Comparison of ENCODE assay signal across 11 cellular contexts in genomic region chr19:53545271-53546065, GRCh38. TPM values are rescaled to one million over a fixed set of nuclear protein-coding genes. Genes with fewer than 3 reads are reported as not detected.
A peak's percentile ranks its signal among the peaks of the same experiment; 100 is the strongest.
DNase-seq lines count a peak whose midpoint lies in the region; ATAC-seq, FAIRE-seq and TF ChIP-seq lines count a peak whose summit lies in the region.
"Had no signal": no experiment of that assay in that cellular context is flagged by ENCODE, and none has a peak within 500 bp of the region (broad histone marks: within the 10 kb centered on the region; RNA-seq: fewer than 3 reads in every experiment).

No MANE protein-coding gene starts in this region.

- CTCF ChIA-PET in A549 (lab: Yijun Ruan, JAX) (no interaction called here), HEK293 (lab: Yijun Ruan, JAX) (no interaction called here)

- FAIRE-seq in A549 (lab: Jason Lieb, UNC): peak; percentile 76
- FAIRE-seq: H1 had no signal

- H3K36me3 ChIP-seq in HEK293 (ENCODE audit: control insufficient read depth in 2 of 2, insufficient read depth in 1 of 2, low read length in 2 of 2) (peaks cover 13 to 40% of the 10 kb centered on the region in 2 experiments), mucosa of descending colon (ENCODE audit: low read depth) (no peaks in the 10 kb centered on the region), esophagus squamous epithelium (peaks cover 0 to 30% (median 0%) of the 10 kb centered on the region in 3 donors)

- H3K4me1 ChIP-seq in A549 (peaks cover 17% of the 10 kb centered on the region), HEK293 (ENCODE audit: control insufficient read depth, insufficient read depth, low read length) (no peaks in the 10 kb centered on the region), mucosa of descending colon (ENCODE audit: low read depth) (no peaks in the 10 kb centered on the region), esophagus squamous epithelium (peaks cover 0 to 17% (median 0%) of the 10 kb centered on the region in 3 donors)

- TF ChIP-seq RAD21 in A549 (conservative IDR thresholded peaks at IDR 0.05 in 1 of 2, IDR thresholded peaks at IDR 0.05 in 1 of 2): peak in 1 of 2 experiments; percentile 14; a peak in 1 of 5 replicates

- no peaks in the 10 kb centered on the region for H3K27me3 ChIP-seq in esophagus squamous epithelium

- peak overlapping the region; percentile 61 for H3K4me2 ChIP-seq in A549

- TF ChIP-seq POLR2A in A549 (IDR thresholded peaks at IDR 0.05; ENCODE audit: low read length) (no peak), esophagus squamous epithelium (IDR thresholded peaks at IDR 0.05) (no peak)

- POLR2A ChIA-PET in A549 (lab: Yijun Ruan, JAX) (interaction anchor here (0.8 kb wide), 1 partner anchor 655 kb away, joined by 3 read pairs; no protein-coding TSS in a partner anchor), HEK293 (lab: Yijun Ruan, JAX) (no interaction called here)

- H3K9me3 ChIP-seq in A549 (peaks cover 27% of the 10 kb centered on the region), HEK293 (ENCODE audit: control insufficient read depth, insufficient read depth, low read depth, low read length) (no peaks in the 10 kb centered on the region), mucosa of descending colon (peaks cover 4% of the 10 kb centered on the region), esophagus squamous epithelium (no peaks in the 10 kb centered on the region)

- peak; percentile 76 to 97 for DNase-seq in A549 (ENCODE audit: low read depth in 1 of 2, low spot score in 1 of 2)
- peak; percentile 26 to 59 for DNase-seq in cardiac fibroblast (ENCODE audit: low read depth in 2 of 2)
- DNase-seq in mucosa of descending colon: no peak
- DNase-seq in esophagus squamous epithelium (lab: John Stamatoyannopoulos, UW): no peak
- DNase-seq in ureter (ENCODE audit: low spot score): no peak
- no peak for DNase-seq in NCI-H748 (lab: John Stamatoyannopoulos, UW; ENCODE audit: unreplicated experiment)
- DNase-seq: CD4-positive, CD25-positive, alpha-beta regulatory T cell; immature natural killer cell had no signal

- H3K27ac ChIP-seq in A549 (peak overlapping the region; percentile 73 to 82), HEK293 (ENCODE audit: extremely low read depth, low read depth, low read length) (no peak overlapping the region), esophagus squamous epithelium (peak overlapping the region in 1 of 4 donors; percentile 44)

- H3K4me3 ChIP-seq in A549 (no peak overlapping the region), HEK293 (ENCODE audit: low read depth, low read length) (no peak overlapping the region), cardiac fibroblast (replicated peaks in 1 of 2; ENCODE audit: low read depth in 2 of 2, low read length in 2 of 2) (no peak overlapping the region), mucosa of descending colon (no peak overlapping the region), esophagus squamous epithelium (no peak overlapping the region)

- ATAC-seq in A549: peak; percentile 97 to 99
- peak; percentile 44 for ATAC-seq in mucosa of descending colon
- no peak for ATAC-seq in HG03460 (IDR thresholded peaks at IDR 0.05; ENCODE audit: unreplicated experiment)

- TF ChIP-seq CTCF in A549 (IDR thresholded peaks at IDR 0.05) (no peak), HEK293 (tag by site-specific recombination; IDR thresholded peaks at IDR 0.05) (no peak), cardiac fibroblast (IDR thresholded peaks at IDR 0.05; ENCODE audit: low read depth, low read length) (no peak), mucosa of descending colon (IDR thresholded peaks at IDR 0.05) (no peak), esophagus squamous epithelium (IDR thresholded peaks at IDR 0.05) (no peak)

- 39% methylated on average over 25 of the region's 25 CpGs for WGBS in A549 (ENCODE audit: missing lambda C conversion rate)
- WGBS in esophagus squamous epithelium, 2 donors: 76 to 80% methylated on average over 13 to 15 of the region's 25 CpGs

- peak in 1 of 2 experiments; percentile 48; a peak in 2 of 5 replicates for TF ChIP-seq EP300 in A549 (IDR thresholded peaks at IDR 0.05)

- intact Hi-C loops in mucosa of descending colon (cut with DNase I, micrococcal nuclease) (no loop called here), esophagus squamous epithelium (cut with DNase I) (no loop called here)

TF ChIP-seq in A549, 52 proteins besides CTCF, POLR2A, EP300 and RAD21 (continues in another document):
- no peak for TF ChIP-seq NR3C1 (IDR thresholded peaks at IDR 0.05)
- TF ChIP-seq RARB (CRISPR knock-in tag; IDR thresholded peaks at IDR 0.05): peak; percentile 9; the same call in 1 of the 2 replicates
- no peak for TF ChIP-seq PHF8 (IDR thresholded peaks at IDR 0.05; ENCODE audit: borderline replicate concordance, low read depth)
- no peak for TF ChIP-seq HDAC2 (IDR thresholded peaks at IDR 0.05)
- TF ChIP-seq FOSL2 (IDR thresholded peaks at IDR 0.05): no peak
- TF ChIP-seq FOSL2 (CRISPR knock-in tag; IDR thresholded peaks at IDR 0.05): peak; percentile 83
- 0 out of 4 replicates have a peak, but pooled peaks of 1 of the 2 experiments have one; percentile 16 for TF ChIP-seq CEBPB (IDR thresholded peaks at IDR 0.05)
- peak; percentile 76; the same call in 1 of the 2 replicates for TF ChIP-seq EHF (CRISPR knock-in tag; IDR thresholded peaks at IDR 0.05)
- peak; percentile 78 for TF ChIP-seq MAX (IDR thresholded peaks at IDR 0.05)
- peak; percentile 67; the same call in 1 of the 2 replicates for TF ChIP-seq HOXB5 (CRISPR knock-in tag; IDR thresholded peaks at IDR 0.05)
- TF ChIP-seq USF2 (IDR thresholded peaks at IDR 0.05): peak; percentile 30; the same call in 1 of the 2 replicates
- TF ChIP-seq ATOH8 (CRISPR knock-in tag; IDR thresholded peaks at IDR 0.05; ENCODE audit: low read depth): no peak; the same call in none of the 2 replicates

TF ChIP-seq in HEK293, 187 proteins besides CTCF, POLR2A, EP300 and RAD21:
- no peak for TF ChIP-seq ZNF362 (tag by site-specific recombination; IDR thresholded peaks at IDR 0.05)
- TF ChIP-seq KLF1 (tag by site-specific recombination; IDR thresholded peaks at IDR 0.05): peak; percentile 51; the same call in 1 of the 2 replicates
- 0 out of 2 replicates have a peak, but pooled peaks have one; percentile 33 for TF ChIP-seq SP7 (tag by site-specific recombination; IDR thresholded peaks at IDR 0.05)
- TF ChIP-seq ZNF335 (tag by site-specific recombination; conservative IDR thresholded peaks at IDR 0.05): 0 out of 2 replicates have a peak, but pooled peaks have one; percentile 17
TF ChIP-seq in HEK293: peak in this region for 3.

RNA-seq across cellular contexts. Expression of gene ZNF331, which starts 7.5 kb away (rescaled TPM):
- polyA plus RNA-seq in A549 (2011; rRNA removed) (18.1 and 19.2 TPM in 2 replicates), A549 (2017; fragmentation: RNase III; extraction: RNeasy Plus Mini Kit Qiagen cat#74134 plus additional on column Dnase treatment) (14.5 to 16.3 TPM (median 16.0 TPM) in 3 replicates)
- polyA plus RNA-seq in A549 (2012; cell fraction: cytosol; rRNA removed): 17.2 and 20.1 TPM in 2 replicates
- polyA plus RNA-seq in A549 (2012; cell fraction: nucleus; rRNA removed): 75.8 and 108 TPM in 2 replicates
- 17.1 and 20.7 TPM in 2 replicates for polyA minus RNA-seq in A549 (2011; rRNA and poly(A)+ RNA removed)
- total RNA-seq in mucosa of descending colon (10 to 100 TPM in 1 of 3 donors, 1 to 10 TPM in 2; 4.6 to 18.8 (median 6.1) TPM), esophagus squamous epithelium (10 to 100 TPM in 1 of 4 donors, 1 to 10 TPM in 3; 2.8 to 15.8 (median 7.9) TPM), ureter (23.9 TPM)

Comparison
In these comparisons a context has a peak if more than half of its experiments do, and no peak if none do; other contexts are left out.
1. DNase-seq: peak in A549 (2 of 2) and cardiac fibroblast (2 of 2); none in mucosa of descending colon (0 of 3), esophagus squamous epithelium (single experiment), ureter (single experiment) and NCI-H748 (single experiment).